Comparison of ENCODE assay signal across 17 cellular contexts in genomic region chr18:48552130-48552529, GRCh38. TPM values are rescaled to one million over a fixed set of nuclear protein-coding genes. Genes with fewer than 3 reads are reported as not detected.
DNase-seq lines count a peak whose midpoint lies in the region; ATAC-seq and TF ChIP-seq lines count a peak whose summit lies in the region.
"Had no signal": no experiment of that assay in that cellular context is flagged by ENCODE, and none has a peak within 500 bp of the region (broad histone marks: within the 10 kb centered on the region; RNA-seq: fewer than 3 reads in every experiment).

No MANE protein-coding gene starts in this region.

- ATAC-seq in Right ventricle myocardium inferior (no peak), foreskin keratinocyte (no peak)
- ATAC-seq in naive thymus-derived CD8-positive, alpha-beta T cell = no peak
- ATAC-seq: GM23338 had no signal

- POLR2A ChIA-PET in naive thymus-derived CD8-positive, alpha-beta T cell (lab: Charles Lee) = no interaction called here

- no peaks in the 10 kb centered on the region for H3K27me3 Mint-ChIP-seq in type B pancreatic cell
- H3K27me3 Mint-ChIP-seq in naive thymus-derived CD8-positive, alpha-beta T cell = peaks cover 0 to 1% (median 0%) of the 10 kb centered on the region in 5 donors

- DNase-seq in cardiac septum (ENCODE audit: low spot score) (peak; percentile 9), Right ventricle myocardium inferior (ENCODE audit: missing footprints) (no peak), foreskin keratinocyte (no peak), mesenteric fat pad (ENCODE audit: low spot score) (peak; percentile 8), type B pancreatic cell (ENCODE audit: extremely low spot score, unreplicated experiment) (no peak), ecto neural progenitor cell (ENCODE audit: low spot score) (no peak), foreskin melanocyte (no peak)
- no peak for DNase-seq in naive thymus-derived CD8-positive, alpha-beta T cell
- DNase-seq: 8988T; AML-193; Caco-2; CD8-positive, alpha-beta memory T cell; DND-41; GDM1; H7 had no signal

- H3K36me3 Mint-ChIP-seq in type B pancreatic cell = peaks cover 12% of the 10 kb centered on the region
- H3K36me3 Mint-ChIP-seq in naive thymus-derived CD8-positive, alpha-beta T cell = no peaks in the 10 kb centered on the region
- H3K36me3 Mint-ChIP-seq: CD8-positive, alpha-beta memory T cell had no signal

- no peaks in the 10 kb centered on the region for H3K9me3 Mint-ChIP-seq in type B pancreatic cell
- H3K9me3 Mint-ChIP-seq in naive thymus-derived CD8-positive, alpha-beta T cell = no peaks in the 10 kb centered on the region
- H3K9me3 Mint-ChIP-seq: GM23338 had no signal

- TF ChIP-seq CTCF in foreskin keratinocyte (conservative IDR thresholded peaks at IDR 0.05) (no peak), type B pancreatic cell (conservative IDR thresholded peaks at IDR 0.05) (no peak)

- H3K4me1 ChIP-seq in foreskin keratinocyte = peaks cover 18% of the 10 kb centered on the region

- H3K27ac Mint-ChIP-seq in type B pancreatic cell = peak overlapping the region; percentile 81
- H3K27ac Mint-ChIP-seq in naive thymus-derived CD8-positive, alpha-beta T cell = no peak overlapping the region
- H3K27ac Mint-ChIP-seq: CD8-positive, alpha-beta memory T cell; GM23338 had no signal

- H3K27me3 ChIP-seq in foreskin keratinocyte = no peaks in the 10 kb centered on the region
- H3K27me3 ChIP-seq: BLaER1 had no signal

- peaks cover 32% of the 10 kb centered on the region for H3K4me1 Mint-ChIP-seq in type B pancreatic cell (ENCODE audit: unreplicated experiment)
- peaks cover 0 to 2% (median 0%) of the 10 kb centered on the region in 4 donors for H3K4me1 Mint-ChIP-seq in naive thymus-derived CD8-positive, alpha-beta T cell
- H3K4me1 Mint-ChIP-seq: CD8-positive, alpha-beta memory T cell had no signal

- intact Hi-C loops in cardiac septum (cut with DNase I) = no loop called here
- intact Hi-C loops in Right ventricle myocardium inferior (cut with DNase I) = no loop called here

- H3K27ac ChIP-seq in foreskin keratinocyte = peak overlapping the region; percentile 55
- H3K27ac ChIP-seq: BLaER1 had no signal

- no peak overlapping the region for H3K4me3 Mint-ChIP-seq in type B pancreatic cell
- no peak overlapping the region for H3K4me3 Mint-ChIP-seq in naive thymus-derived CD8-positive, alpha-beta T cell
- H3K4me3 Mint-ChIP-seq: CD8-positive, alpha-beta memory T cell; GM23338 had no signal

RNA-seq across cellular contexts. Expression of gene CTIF, which starts 13.3 kb away (rescaled TPM):
- total RNA-seq in cardiac septum = 84.3 TPM
- 74.0 TPM for total RNA-seq in Right ventricle myocardium inferior
- 22.3 TPM in 2 replicates for total RNA-seq in foreskin keratinocyte
- 20.8 and 22.1 TPM in 2 replicates for polyA plus RNA-seq in foreskin keratinocyte
- total RNA-seq in mesenteric fat pad = 196 TPM
- 37.9 and 48.5 TPM in 2 replicates for total RNA-seq in type B pancreatic cell (ENCODE audit: low replicate concordance)
- total RNA-seq in naive thymus-derived CD8-positive, alpha-beta T cell = 1 to 10 TPM; 2.0 to 3.4 TPM
- polyA plus RNA-seq in naive thymus-derived CD8-positive, alpha-beta T cell = under 1 TPM in 1 of 3 donors, not detected in 2; 0.06 TPM

Comparison
In these comparisons a context has a peak if more than half of its experiments do, and no peak if none do; other contexts are left out.
1. DNase-seq: peak in cardiac septum (single experiment) and mesenteric fat pad (single experiment); none in Right ventricle myocardium inferior (single experiment), foreskin keratinocyte (0 of 2), type B pancreatic cell (single experiment), ecto neural progenitor cell (single experiment), foreskin melanocyte (single experiment) and naive thymus-derived CD8-positive, alpha-beta T cell (0 of 10).